In the genomic region with DNA sequence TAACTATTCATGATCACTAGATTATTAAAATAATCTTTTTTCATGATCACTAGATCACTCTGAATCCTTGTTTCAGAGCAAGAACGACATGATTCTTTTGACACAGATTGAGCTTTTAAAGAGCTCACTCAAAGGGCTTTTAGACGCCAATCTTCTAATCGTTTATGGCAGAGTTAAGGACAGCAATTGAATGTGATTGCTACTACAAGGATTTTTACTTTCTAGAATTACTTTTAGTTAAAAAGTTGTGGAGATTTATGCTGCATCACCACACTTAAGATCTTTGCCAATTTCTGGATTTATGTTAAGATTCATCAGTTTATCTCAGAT, we compare ENCODE assay signal across 11 cellular contexts. TPM values are rescaled to one million over a fixed set of nuclear protein-coding genes. Genes with fewer than 3 reads are reported as not detected.
DNase-seq lines count a peak whose midpoint lies in the region; ATAC-seq lines count a peak whose summit lies in the region.
"Had no signal": no experiment of that assay in that cellular context is flagged by ENCODE, and none has a peak within 500 bp of the region (broad histone marks: within the 10 kb centered on the region; RNA-seq: fewer than 3 reads in every experiment).

No MANE protein-coding gene starts in this region.

- DNase-seq in CD4-positive, alpha-beta memory T cell = no peak
- no peak for DNase-seq in activated naive CD8-positive, alpha-beta T cell treated with anti-CD3 and anti-CD28 coated beads, Interleukin-2, amount 10 ng/mL, durations not matched to agents 7 days and 5 days
- DNase-seq in NOMO-1 treated with dmso at 0.1 percent for 144 hours (lab: John Stamatoyannopoulos, UW; ENCODE audit: unreplicated experiment) (no peak), hippocampal formation (lab: John Stamatoyannopoulos, UW) (no peak), NCI-H1436 (lab: John Stamatoyannopoulos, UW) (no peak)
- DNase-seq: amygdala, mucosa of descending colon, Peyer's patch had no signal

- 42 to 62% methylated on average over 2 of the region's 3 CpGs for WGBS in mesodermal cell (ENCODE audit: insufficient coverage in 2 of 2), 2 experiments

- intact Hi-C loops in CD4-positive, alpha-beta memory T cell (cut with micrococcal nuclease) = no loop called here

- H3K27me3 Mint-ChIP-seq in CD4-positive, alpha-beta memory T cell = no peaks in the 10 kb centered on the region
- no peaks in the 10 kb centered on the region for H3K27me3 Mint-ChIP-seq in activated naive CD8-positive, alpha-beta T cell treated with anti-CD3 and anti-CD28 coated beads, Interleukin-2, amount 10 ng/mL, durations not matched to agents 7 days and 5 days

- H3K9me3 ChIP-seq in CD4-positive, alpha-beta memory T cell (ENCODE audit: control insufficient read depth in 1 of 2, low read length in 2 of 2) = no peaks in the 10 kb centered on the region
- H3K9me3 ChIP-seq in HUES48 (ENCODE audit: control insufficient read depth, insufficient read depth, low read length) = no peaks in the 10 kb centered on the region
- H3K9me3 ChIP-seq in mesodermal cell (ENCODE audit: control insufficient read depth, low read length) = no peaks in the 10 kb centered on the region
- H3K9me3 ChIP-seq: mucosa of descending colon, Peyer's patch had no signal

- peaks cover 7 to 66% of the 10 kb centered on the region in 2 donors for H3K36me3 Mint-ChIP-seq in CD4-positive, alpha-beta memory T cell
- peaks cover 22% of the 10 kb centered on the region for H3K36me3 Mint-ChIP-seq in activated naive CD8-positive, alpha-beta T cell treated with anti-CD3 and anti-CD28 coated beads, Interleukin-2, amount 10 ng/mL, durations not matched to agents 7 days and 5 days

- POLR2A ChIA-PET in CD4-positive, alpha-beta memory T cell (lab: Charles Lee; ENCODE audit: partially characterized antibody) = interaction anchor here (2.8 to 4.0 kb wide), 2 partner anchors 10 to 21 kb away, joined by 15 to 38 read pairs; no protein-coding TSS in a partner anchor
- POLR2A ChIA-PET in activated naive CD8-positive, alpha-beta T cell treated with anti-CD3 and anti-CD28 coated beads, Interleukin-2, amount 10 ng/mL, durations not matched to agents 7 days and 5 days (lab: Charles Lee) = interaction anchor here (4.1 kb wide), 1 partner anchor 10 kb away, joined by 19 read pairs; no protein-coding TSS in a partner anchor

- peaks cover 29% of the 10 kb centered on the region for H3K4me1 ChIP-seq in CD4-positive, alpha-beta memory T cell (ENCODE audit: insufficient read depth, low read length)
- H3K4me1 ChIP-seq in HUES48 (ENCODE audit: control insufficient read depth, insufficient read depth, low read length) (peaks cover 10% of the 10 kb centered on the region; the same call in 1 of the 2 replicates), mesodermal cell (ENCODE audit: control insufficient read depth, insufficient read depth, low read length, poor library complexity, severe bottlenecking) (peaks cover 10% of the 10 kb centered on the region)

- H3K27me3 ChIP-seq in CD4-positive, alpha-beta memory T cell (ENCODE audit: insufficient read depth, low read length) = no peaks in the 10 kb centered on the region
- no peaks in the 10 kb centered on the region for H3K27me3 ChIP-seq in HUES48 (ENCODE audit: control insufficient read depth, insufficient read depth, low read length)
- H3K27me3 ChIP-seq: Peyer's patch had no signal

- H3K27ac Mint-ChIP-seq in CD4-positive, alpha-beta memory T cell = peak overlapping the region; percentile 99 to 100 (median 100)
- peak overlapping the region; percentile 100 for H3K27ac Mint-ChIP-seq in activated naive CD8-positive, alpha-beta T cell treated with anti-CD3 and anti-CD28 coated beads, Interleukin-2, amount 10 ng/mL, durations not matched to agents 7 days and 5 days

- H3K4me3 Mint-ChIP-seq in CD4-positive, alpha-beta memory T cell = peak overlapping the region in 7 of 8 donors; percentile 99 to 100 (median 100)
- H3K4me3 Mint-ChIP-seq in activated naive CD8-positive, alpha-beta T cell treated with anti-CD3 and anti-CD28 coated beads, Interleukin-2, amount 10 ng/mL, durations not matched to agents 7 days and 5 days = peak overlapping the region; percentile 99

- no peak for ATAC-seq in activated naive CD8-positive, alpha-beta T cell treated with anti-CD3 and anti-CD28 coated beads, Interleukin-2, amount 10 ng/mL, durations not matched to agents 7 days and 5 days (ENCODE audit: low read depth)
- ATAC-seq in GM21528 (IDR thresholded peaks at IDR 0.05; ENCODE audit: low FRiP score, unreplicated experiment) = no peak
- ATAC-seq: mucosa of descending colon had no signal

- peak overlapping the region; percentile 96; the same call in 1 of the 2 replicates for H3K9ac ChIP-seq in HUES48 (ENCODE audit: low read depth, low read length)

- H3K27ac ChIP-seq in CD4-positive, alpha-beta memory T cell (ENCODE audit: low read depth, low read length) = peak overlapping the region; percentile 92
- H3K27ac ChIP-seq in HUES48 (ENCODE audit: low read depth, low read length) = peak overlapping the region; percentile 5
- no peak overlapping the region for H3K27ac ChIP-seq in mesodermal cell (ENCODE audit: low read depth, low read length, severe bottlenecking)

- CTCF ChIA-PET in CD4-positive, alpha-beta memory T cell (lab: Charles Lee; ENCODE audit: partially characterized antibody) = interaction anchor here (1.2 kb wide), 1 partner anchor 9 kb away, joined by 3 read pairs; no protein-coding TSS in a partner anchor

- peaks cover 21 to 53% (median 29%) of the 10 kb centered on the region in 4 donors for H3K4me1 Mint-ChIP-seq in CD4-positive, alpha-beta memory T cell
- peaks cover 34% of the 10 kb centered on the region for H3K4me1 Mint-ChIP-seq in activated naive CD8-positive, alpha-beta T cell treated with anti-CD3 and anti-CD28 coated beads, Interleukin-2, amount 10 ng/mL, durations not matched to agents 7 days and 5 days

- H3K9me3 Mint-ChIP-seq in CD4-positive, alpha-beta memory T cell = peaks cover 0 to 13% (median 0%) of the 10 kb centered on the region in 8 donors
- H3K9me3 Mint-ChIP-seq in activated naive CD8-positive, alpha-beta T cell treated with anti-CD3 and anti-CD28 coated beads, Interleukin-2, amount 10 ng/mL, durations not matched to agents 7 days and 5 days = no peaks in the 10 kb centered on the region

- peak overlapping the region in 1 of 2 donors; percentile 91 for H3K4me3 ChIP-seq in CD4-positive, alpha-beta memory T cell (ENCODE audit: low read length in 2 of 2)
- peak overlapping the region; percentile 98 for H3K4me3 ChIP-seq in HUES48 (ENCODE audit: low read depth, low read length)
- H3K4me3 ChIP-seq in mesodermal cell (ENCODE audit: extremely low read depth, insufficient read depth, low read length, poor library complexity, severe bottlenecking) = peak overlapping the region; percentile 96

- peaks cover 30% of the 10 kb centered on the region for H3K36me3 ChIP-seq in CD4-positive, alpha-beta memory T cell (ENCODE audit: insufficient read depth, low read length)
- H3K36me3 ChIP-seq in HUES48 (ENCODE audit: control insufficient read depth, insufficient read depth, low read length) (peaks cover 48% of the 10 kb centered on the region), mesodermal cell (ENCODE audit: control insufficient read depth, insufficient read depth, low read length) (peaks cover 40% of the 10 kb centered on the region)

RNA-seq across cellular contexts. Expression of gene EXOSC8, which starts 1.3 kb away (rescaled TPM):
- total RNA-seq in CD4-positive, alpha-beta memory T cell = 10 to 100 TPM; 71.4 to 75.3 TPM
- 100 to 1,000 TPM in 1 of 2 donors, 10 to 100 TPM in 1; 64.3 to 103 TPM for polyA plus RNA-seq in CD4-positive, alpha-beta memory T cell
- 100 to 1,000 TPM in 1 of 2 experiments, 10 to 100 TPM in 1; 98.8 to 105 TPM for total RNA-seq in activated naive CD8-positive, alpha-beta T cell treated with anti-CD3 and anti-CD28 coated beads, Interleukin-2, amount 10 ng/mL, durations not matched to agents 7 days and 5 days
- 73.5 TPM for polyA plus RNA-seq in mesodermal cell (2013, experiment 1 of 2)
- polyA plus RNA-seq in mesodermal cell (2013, experiment 2 of 2) = 101 TPM

RNA-seq across cellular contexts. Expression of gene ALG5, which starts 2.7 kb away (rescaled TPM):
- 10 to 100 TPM; 23.3 to 25.5 TPM for total RNA-seq in CD4-positive, alpha-beta memory T cell
- 100 to 1,000 TPM in 1 of 2 donors, 10 to 100 TPM in 1; 74.4 to 116 TPM for polyA plus RNA-seq in CD4-positive, alpha-beta memory T cell
- total RNA-seq in activated naive CD8-positive, alpha-beta T cell treated with anti-CD3 and anti-CD28 coated beads, Interleukin-2, amount 10 ng/mL, durations not matched to agents 7 days and 5 days = 10 to 100 TPM; 22.5 to 27.2 TPM
- 52.4 TPM for polyA plus RNA-seq in mesodermal cell (2013, experiment 1 of 2)
- polyA plus RNA-seq in mesodermal cell (2013, experiment 2 of 2) = 53.9 TPM

RNA-seq across cellular contexts. Expression of gene SUPT20H, which starts 57.6 kb away (rescaled TPM):
- total RNA-seq in CD4-positive, alpha-beta memory T cell = 100 to 1,000 TPM; 104 to 105 TPM
- polyA plus RNA-seq in CD4-positive, alpha-beta memory T cell = 10 to 100 TPM; 59.9 to 66.2 TPM
- total RNA-seq in activated naive CD8-positive, alpha-beta T cell treated with anti-CD3 and anti-CD28 coated beads, Interleukin-2, amount 10 ng/mL, durations not matched to agents 7 days and 5 days = 10 to 100 TPM; 79.6 to 88.4 TPM
- polyA plus RNA-seq in mesodermal cell (2013, experiment 1 of 2) = 70.4 TPM
- 80.5 TPM for polyA plus RNA-seq in mesodermal cell (2013, experiment 2 of 2)
